In genomic region chr12:6849976-6850560, GRCh38 we compare ENCODE assay signal across 8 cellular contexts. TPM values are rescaled to one million over a fixed set of nuclear protein-coding genes. Genes with fewer than 3 reads are reported as not detected.
DNase-seq lines count a peak whose midpoint lies in the region; ATAC-seq, FAIRE-seq and TF ChIP-seq lines count a peak whose summit lies in the region.
"Had no signal": no experiment of that assay in that cellular context is flagged by ENCODE, and none has a peak within 500 bp of the region (broad histone marks: within the 10 kb centered on the region; RNA-seq: fewer than 3 reads in every experiment).

No MANE protein-coding gene starts in this region.

- H3K79me1 ChIP-seq in H1 (ENCODE audit: low read depth, low read length): peaks cover 2% of the 10 kb centered on the region

- POLR2A ChIA-PET in H1 (lab: Charles Lee; ENCODE audit: partially characterized antibody): interaction anchor here (1.0 to 25.7 kb wide), 6 partner anchors 17 to 379 kb away, joined by 3 to 588 read pairs (median 25); partner anchors contain the start of genes C12orf57, GAPDH, GNB3 and GPR162

- TF ChIP-seq POLR2A in H1 (IDR thresholded peaks at IDR 0.05; ENCODE audit: control extremely low read depth in 1 of 2, low read depth in 2 of 2, low read length in 2 of 2) (no peak), transverse colon (IDR thresholded peaks at IDR 0.05) (no peak)

- H3K14ac ChIP-seq in H1 (ENCODE audit: insufficient read length): no peak overlapping the region

- no peak overlapping the region for H2AFZ ChIP-seq in H1 (ENCODE audit: low read length)

- H2AK5ac ChIP-seq in H1 (ENCODE audit: low read depth, low read length): no peak overlapping the region

- H3K9me3 ChIP-seq in heart right ventricle (no peaks in the 10 kb centered on the region), H1 (ENCODE audit: insufficient read depth in 2 of 2, low read depth in 1 of 2, low read length in 1 of 2) (no peaks in the 10 kb centered on the region), transverse colon (no peaks in the 10 kb centered on the region)

- H3K23ac ChIP-seq in H1 (ENCODE audit: insufficient read length): no peak overlapping the region

- peak; percentile 25 for DNase-seq in Right ventricle myocardium inferior (ENCODE audit: missing footprints)
- DNase-seq in heart right ventricle: no peak
- DNase-seq in H1 (ENCODE audit: low read depth in 1 of 2, low spot score in 2 of 2): no peak
- DNase-seq in transverse colon: peak; percentile 7
- DNase-seq in cardiac septum (ENCODE audit: low spot score): no peak
- DNase-seq: NCI-H1417; stimulated activated CD4-positive, alpha-beta T cell treated with anti-CD3 and anti-CD28 coated beads, Interleukin-12 subunit alpha, Interleukin-12 subunit beta, amount 100 ng/mL, for 4 hours had no signal

- H3K4me3 ChIP-seq in heart right ventricle (peak overlapping the region in 2 of 10 donors; percentile 68 to 71), H1 (ENCODE audit: extremely low read depth in 1 of 4, insufficient read depth in 2 of 4, low read depth in 3 of 4, low read length in 4 of 4) (peak overlapping the region; percentile 79 to 94 (median 88); a peak in 7 of 8 replicates), transverse colon (no peak overlapping the region)

- intact Hi-C loops in Right ventricle myocardium inferior (cut with DNase I): no loop called here
- intact Hi-C loops in heart right ventricle (cut with DNase I): no loop called here
- intact Hi-C loops in transverse colon (cut with DNase I; ENCODE audit: low total_unique reads): no loop called here
- intact Hi-C loops in cardiac septum (cut with DNase I): no loop called here

- H2BK20ac ChIP-seq in H1 (ENCODE audit: low read length): no peak overlapping the region

- 67 to 74% methylated on average over 10 of the region's 10 CpGs for WGBS in heart right ventricle, 2 donors
- 91% methylated on average over 10 of the region's 10 CpGs; no CpG with 5 or more reads in 1 of the 2 experiments for WGBS in H1 (ENCODE audit: extremely low coverage in 1 of 2, insufficient coverage in 1 of 2, insufficient read length in 1 of 2, insufficient replicate concordance in 2 of 2, low coverage in 1 of 2, low lambda C conversion rate in 2 of 2, missing lambda C conversion rate in 1 of 2), 2 experiments
- 83% methylated on average over 10 of the region's 10 CpGs; no CpG with 5 or more reads in 1 of the 2 donors for WGBS in transverse colon (ENCODE audit: low coverage in 1 of 2), 2 donors

- H3K27ac ChIP-seq in heart right ventricle: no peak overlapping the region
- H3K27ac ChIP-seq in H1 (ENCODE audit: low read depth, low read length): no peak overlapping the region
- H3K27ac ChIP-seq in transverse colon: peak overlapping the region in 2 of 4 donors; percentile 98 to 99

- CTCF ChIA-PET in H1 (lab: Charles Lee; ENCODE audit: partially characterized antibody): interaction anchor here (1.8 to 19.8 kb wide), 3 partner anchors 16 to 294 kb away, joined by 4 to 292 read pairs (median 10); partner anchors contain the start of genes GNB3 and P3H3

- peaks cover 13% of the 10 kb centered on the region for H3K23me2 ChIP-seq in H1 (ENCODE audit: low read depth, low read length)

- FAIRE-seq in H1 (lab: Jason Lieb, UNC): no peak

- no peak for TF ChIP-seq RAD21 in H1 (IDR thresholded peaks at IDR 0.05 in 1 of 2, conservative IDR thresholded peaks at IDR 0.05 in 1 of 2; ENCODE audit: low read depth in 2 of 2, low read length in 2 of 2)

- peaks cover 0 to 3% of the 10 kb centered on the region in 2 experiments for H4K20me1 ChIP-seq in H1 (replicated peaks in 1 of 2; ENCODE audit: control insufficient read depth in 1 of 2, insufficient read depth in 2 of 2, low read length in 2 of 2)

- H3K4me2 ChIP-seq in H1 (ENCODE audit: insufficient read depth in 1 of 2, low read depth in 2 of 2, low read length in 2 of 2): peak overlapping the region; percentile 65 to 96

- H3K18ac ChIP-seq in H1 (ENCODE audit: extremely low read depth, low read length): no peak overlapping the region

- H3K36me3 ChIP-seq in heart right ventricle (peaks cover 0 to 52% (median 11%) of the 10 kb centered on the region in 9 donors), H1 (ENCODE audit: control insufficient read depth in 2 of 4, insufficient read depth in 4 of 4, low read length in 3 of 4) (peaks cover 9 to 38% (median 27%) of the 10 kb centered on the region in 4 experiments; a peak in 7 of 8 replicates), transverse colon (no peaks in the 10 kb centered on the region)

- in situ Hi-C loops in transverse colon (cut with MboI; ENCODE audit: low pct_ligation_motif_present in 1 of 4, low pct_unique_long_range_greater_than_20kb in 1 of 4, low sequenced_read_pairs in 3 of 4): loop anchor here in 2 of 4 donors (25.0 kb wide), 1 partner anchor 113 kb away; no protein-coding TSS in a partner anchor

- H3K27me3 ChIP-seq in heart right ventricle: no peaks in the 10 kb centered on the region
- H3K27me3 ChIP-seq in H1 (replicated peaks in 1 of 4; ENCODE audit: control insufficient read depth in 3 of 4, extremely low read depth in 1 of 4, insufficient read depth in 3 of 4, low read length in 3 of 4): no peaks in the 10 kb centered on the region
- no peaks in the 10 kb centered on the region for H3K27me3 ChIP-seq in transverse colon

- TF ChIP-seq CTCF in heart right ventricle (IDR thresholded peaks at IDR 0.05) (no peak), H1 (IDR thresholded peaks at IDR 0.05; ENCODE audit: control extremely low read depth in 1 of 3, insufficient read depth in 1 of 3, low read depth in 1 of 3, low read length in 3 of 3) (no peak), transverse colon (IDR thresholded peaks at IDR 0.05) (no peak)

- no peak overlapping the region for H2BK12ac ChIP-seq in H1 (ENCODE audit: low read depth, low read length)

- H2BK15ac ChIP-seq in H1 (ENCODE audit: low read length): no peak overlapping the region

- ATAC-seq in Right ventricle myocardium inferior: no peak
- no peak for ATAC-seq in heart right ventricle
- ATAC-seq in HG02623 (IDR thresholded peaks at IDR 0.05; ENCODE audit: unreplicated experiment): no peak

- no peak overlapping the region for H2BK120ac ChIP-seq in H1 (replicated peaks; ENCODE audit: low read depth, low read length)

- H3K9ac ChIP-seq in H1 (replicated peaks in 1 of 4; ENCODE audit: extremely low read depth in 1 of 4, low read depth in 3 of 4, low read length in 3 of 4): peak overlapping the region in 1 of 4 experiments; percentile 55; a peak in 3 of 7 replicates

- no peak overlapping the region; the same call in 1 of the 2 replicates for H4K8ac ChIP-seq in H1 (ENCODE audit: extremely low read depth, insufficient read depth, low read length)

- H3K79me2 ChIP-seq in H1 (ENCODE audit: control insufficient read depth in 1 of 2, insufficient read depth in 2 of 2, low read length in 2 of 2): peaks cover 0 to 29% of the 10 kb centered on the region in 2 experiments; a peak in 2 of 4 replicates

- H3K4me1 ChIP-seq in heart right ventricle (peaks cover 3 to 26% (median 16%) of the 10 kb centered on the region in 9 donors), H1 (replicated peaks in 1 of 4; ENCODE audit: control insufficient read depth in 3 of 4, insufficient read depth in 4 of 4, low read length in 3 of 4) (peaks cover 0 to 14% (median 3%) of the 10 kb centered on the region in 4 experiments; a peak in 5 of 7 replicates), transverse colon (peaks cover 10 to 27% (median 17%) of the 10 kb centered on the region in 4 donors)

- H2BK5ac ChIP-seq in H1 (ENCODE audit: low read depth, low read length): peak overlapping the region; percentile 60; the same call in 1 of the 2 replicates

- no peak overlapping the region for H3K56ac ChIP-seq in H1 (replicated peaks; ENCODE audit: insufficient read length, low read depth, low read length)

- H3K4ac ChIP-seq in H1 (replicated peaks; ENCODE audit: insufficient read length, low read depth, low read length): no peak overlapping the region

- TF ChIP-seq EP300 in H1 (IDR thresholded peaks at IDR 0.05; ENCODE audit: borderline replicate concordance in 1 of 2, low read depth in 2 of 2, low read length in 2 of 2) (no peak), transverse colon (IDR thresholded peaks at IDR 0.05; ENCODE audit: low read depth) (no peak)

- no peak overlapping the region for H4K5ac ChIP-seq in H1 (ENCODE audit: insufficient read length, low read depth, low read length)

- H4K91ac ChIP-seq in H1 (replicated peaks; ENCODE audit: insufficient read length, low read length): no peak overlapping the region

RNA-seq across cellular contexts. Expression of gene CDCA3, which starts 1.0 kb away (rescaled TPM):
- total RNA-seq in Right ventricle myocardium inferior (1.2 TPM), heart right ventricle (1 to 10 TPM in 3 of 10 donors, under 1 TPM in 6, not detected in 1; 0.22 to 4.0 (median 0.55) TPM), transverse colon (1 to 10 TPM in 3 of 4 donors, not detected in 1; 3.0 to 8.8 (median 3.3) TPM), cardiac septum (0.65 TPM)
- polyA plus RNA-seq in heart right ventricle (1 to 10 TPM in 1 of 2 donors, under 1 TPM in 1; 0.45 to 1.5 TPM), H1 (2011; rRNA removed) (71.2 and 77.0 TPM in 2 replicates)
- 47.4 and 47.7 TPM in 2 replicates for total RNA-seq in H1 (2021; fragmentation: NEBNext Ultra II Directional; extraction: Animal tissue kit (Norgen Biotek cat#: 25700))
- 75.6 TPM for polyA plus RNA-seq in H1 (2011; cell fraction: cytosol; rRNA removed)
- polyA plus RNA-seq in H1 (2011; cell fraction: nucleus; rRNA removed): 85.8 TPM
- polyA plus RNA-seq in H1 (2012, experiment 1 of 2): 46.7 to 59.8 TPM (median 55.0 TPM) in 4 replicates
- 40.3 TPM for polyA plus RNA-seq in H1 (2012, experiment 2 of 2)
- 51.4 TPM for polyA plus RNA-seq in H1 (2013, experiment 1 of 2)
- polyA plus RNA-seq in H1 (2013, experiment 2 of 2): 48.1 TPM
- 21.4 and 28.2 TPM in 2 replicates for polyA minus RNA-seq in H1 (2011; rRNA and poly(A)+ RNA removed)
- 27.6 TPM for polyA minus RNA-seq in H1 (2011; cell fraction: cytosol; rRNA and poly(A)+ RNA removed)
- 55.8 TPM for polyA minus RNA-seq in H1 (2011; cell fraction: nucleus; rRNA and poly(A)+ RNA removed)

RNA-seq across cellular contexts. Expression of gene USP5, which starts 1.9 kb away (rescaled TPM):
- total RNA-seq in Right ventricle myocardium inferior (62.0 TPM), heart right ventricle (10 to 100 TPM; 64.8 to 95.5 (median 74.1) TPM), transverse colon (100 to 1,000 TPM in 1 of 4 donors, 10 to 100 TPM in 3; 30.5 to 171 (median 35.4) TPM), cardiac septum (83.5 TPM)
- polyA plus RNA-seq in heart right ventricle (10 to 100 TPM; 17.6 to 37.4 TPM), H1 (2011; rRNA removed) (66.5 and 83.9 TPM in 2 replicates)
- 148 and 159 TPM in 2 replicates for total RNA-seq in H1 (2021; fragmentation: NEBNext Ultra II Directional; extraction: Animal tissue kit (Norgen Biotek cat#: 25700))
- 90.3 TPM for polyA plus RNA-seq in H1 (2011; cell fraction: cytosol; rRNA removed)
- polyA plus RNA-seq in H1 (2011; cell fraction: nucleus; rRNA removed): 161 TPM
- polyA plus RNA-seq in H1 (2012, experiment 1 of 2): 75.8 to 102 TPM (median 96.4 TPM) in 4 replicates
- polyA plus RNA-seq in H1 (2012, experiment 2 of 2): 103 TPM
- polyA plus RNA-seq in H1 (2013, experiment 1 of 2): 86.0 TPM
- 70.7 TPM for polyA plus RNA-seq in H1 (2013, experiment 2 of 2)
- 132 and 136 TPM in 2 replicates for polyA minus RNA-seq in H1 (2011; rRNA and poly(A)+ RNA removed)
- 57.0 TPM for polyA minus RNA-seq in H1 (2011; cell fraction: cytosol; rRNA and poly(A)+ RNA removed)
- 43.7 TPM for polyA minus RNA-seq in H1 (2011; cell fraction: nucleus; rRNA and poly(A)+ RNA removed)

RNA-seq across cellular contexts. Expression of gene GNB3, which starts 9.3 kb away (rescaled TPM):
- total RNA-seq in Right ventricle myocardium inferior: 4.0 TPM
- 10 to 100 TPM in 2 of 10 donors, 1 to 10 TPM in 8; 2.4 to 14.6 (median 7.5) TPM for total RNA-seq in heart right ventricle
- 10 to 100 TPM in 1 of 2 donors, 1 to 10 TPM in 1; 1.9 to 15.0 TPM for polyA plus RNA-seq in heart right ventricle
- total RNA-seq in H1 (2021; fragmentation: NEBNext Ultra II Directional; extraction: Animal tissue kit (Norgen Biotek cat#: 25700)): 9.0 and 9.9 TPM in 2 replicates
- polyA plus RNA-seq in H1 (2011; rRNA removed): 9.9 and 13.9 TPM in 2 replicates
- polyA plus RNA-seq in H1 (2011; cell fraction: cytosol; rRNA removed): 12.7 TPM
- polyA plus RNA-seq in H1 (2011; cell fraction: nucleus; rRNA removed): 82.1 TPM
- 10.9 to 15.6 TPM (median 13.3 TPM) in 4 replicates for polyA plus RNA-seq in H1 (2012, experiment 1 of 2)
- polyA plus RNA-seq in H1 (2012, experiment 2 of 2): 7.5 TPM
- polyA plus RNA-seq in H1 (2013, experiment 1 of 2): 5.5 TPM
- 4.9 TPM for polyA plus RNA-seq in H1 (2013, experiment 2 of 2)
- 5.6 and 5.7 TPM in 2 replicates for polyA minus RNA-seq in H1 (2011; rRNA and poly(A)+ RNA removed)
- polyA minus RNA-seq in H1 (2011; cell fraction: cytosol; rRNA and poly(A)+ RNA removed): 6.0 TPM
- polyA minus RNA-seq in H1 (2011; cell fraction: nucleus; rRNA and poly(A)+ RNA removed): 17.2 TPM
- under 1 TPM in 2 of 4 donors, not detected in 2; 0.14 to 0.32 TPM for total RNA-seq in transverse colon
- total RNA-seq in cardiac septum: 9.7 TPM

RNA-seq across cellular contexts. Expression of gene TPI1, which starts 17.3 kb away (rescaled TPM):
- 832 TPM for total RNA-seq in Right ventricle myocardium inferior
- total RNA-seq in heart right ventricle: 1,000 to 10,000 TPM in 1 of 10 donors, 100 to 1,000 TPM in 9; 739 to 1,044 (median 839) TPM
- 1,000 to 10,000 TPM in 1 of 2 donors, 100 to 1,000 TPM in 1; 367 to 1,432 TPM for polyA plus RNA-seq in heart right ventricle
- total RNA-seq in H1 (2021; fragmentation: NEBNext Ultra II Directional; extraction: Animal tissue kit (Norgen Biotek cat#: 25700)): 902 and 910 TPM in 2 replicates
- polyA plus RNA-seq in H1 (2011; rRNA removed): 2,591 and 3,018 TPM in 2 replicates
- 1,965 TPM for polyA plus RNA-seq in H1 (2011; cell fraction: cytosol; rRNA removed)
- 2,364 TPM for polyA plus RNA-seq in H1 (2011; cell fraction: nucleus; rRNA removed)
- 941 to 1,281 TPM (median 1,168 TPM) in 4 replicates for polyA plus RNA-seq in H1 (2012, experiment 1 of 2)
- polyA plus RNA-seq in H1 (2012, experiment 2 of 2): 1,637 TPM
- 844 TPM for polyA plus RNA-seq in H1 (2013, experiment 1 of 2)
- 780 TPM for polyA plus RNA-seq in H1 (2013, experiment 2 of 2)
- 2,114 and 2,462 TPM in 2 replicates for polyA minus RNA-seq in H1 (2011; rRNA and poly(A)+ RNA removed)
- polyA minus RNA-seq in H1 (2011; cell fraction: cytosol; rRNA and poly(A)+ RNA removed): 467 TPM
- 555 TPM for polyA minus RNA-seq in H1 (2011; cell fraction: nucleus; rRNA and poly(A)+ RNA removed)
- total RNA-seq in transverse colon: 100 to 1,000 TPM; 360 to 671 (median 400) TPM
- 657 TPM for total RNA-seq in cardiac septum

RNA-seq across cellular contexts. Expression of gene P3H3, which starts 21.9 kb away (rescaled TPM):
- total RNA-seq in Right ventricle myocardium inferior (10.3 TPM), heart right ventricle (10 to 100 TPM in 9 of 10 donors, 1 to 10 TPM in 1; 6.4 to 24.6 (median 16.0) TPM), transverse colon (10 to 100 TPM in 3 of 4 donors, 1 to 10 TPM in 1; 5.9 to 32.9 (median 14.4) TPM), cardiac septum (25.7 TPM)
- polyA plus RNA-seq in heart right ventricle (10 to 100 TPM; 12.5 to 37.8 TPM), H1 (2011; rRNA removed) (22.9 and 40.9 TPM in 2 replicates)
- total RNA-seq in H1 (2021; fragmentation: NEBNext Ultra II Directional; extraction: Animal tissue kit (Norgen Biotek cat#: 25700)): 42.4 and 43.5 TPM in 2 replicates
- polyA plus RNA-seq in H1 (2011; cell fraction: cytosol; rRNA removed): 34.9 TPM
- 89.3 TPM for polyA plus RNA-seq in H1 (2011; cell fraction: nucleus; rRNA removed)
- polyA plus RNA-seq in H1 (2012, experiment 1 of 2): 28.7 to 51.3 TPM (median 45.4 TPM) in 4 replicates
- 27.7 TPM for polyA plus RNA-seq in H1 (2012, experiment 2 of 2)
- polyA plus RNA-seq in H1 (2013, experiment 1 of 2): 33.4 TPM
- 30.6 TPM for polyA plus RNA-seq in H1 (2013, experiment 2 of 2)
- polyA minus RNA-seq in H1 (2011; rRNA and poly(A)+ RNA removed): 14.7 and 16.0 TPM in 2 replicates
- polyA minus RNA-seq in H1 (2011; cell fraction: cytosol; rRNA and poly(A)+ RNA removed): 21.8 TPM
- 35.7 TPM for polyA minus RNA-seq in H1 (2011; cell fraction: nucleus; rRNA and poly(A)+ RNA removed)

Comparison
In these comparisons a context has a peak if more than half of its experiments do, and no peak if none do; other contexts are left out.
1. DNase-seq: peak in Right ventricle myocardium inferior (single experiment) and transverse colon (single experiment); none in heart right ventricle (0 of 2), H1 (0 of 2) and cardiac septum (single experiment).
2. H3K4me3 ChIP-seq: peak in H1 (4 of 4); none in transverse colon (0 of 4).